ENCODE assay signal across 9 cellular contexts in the genomic region with DNA sequence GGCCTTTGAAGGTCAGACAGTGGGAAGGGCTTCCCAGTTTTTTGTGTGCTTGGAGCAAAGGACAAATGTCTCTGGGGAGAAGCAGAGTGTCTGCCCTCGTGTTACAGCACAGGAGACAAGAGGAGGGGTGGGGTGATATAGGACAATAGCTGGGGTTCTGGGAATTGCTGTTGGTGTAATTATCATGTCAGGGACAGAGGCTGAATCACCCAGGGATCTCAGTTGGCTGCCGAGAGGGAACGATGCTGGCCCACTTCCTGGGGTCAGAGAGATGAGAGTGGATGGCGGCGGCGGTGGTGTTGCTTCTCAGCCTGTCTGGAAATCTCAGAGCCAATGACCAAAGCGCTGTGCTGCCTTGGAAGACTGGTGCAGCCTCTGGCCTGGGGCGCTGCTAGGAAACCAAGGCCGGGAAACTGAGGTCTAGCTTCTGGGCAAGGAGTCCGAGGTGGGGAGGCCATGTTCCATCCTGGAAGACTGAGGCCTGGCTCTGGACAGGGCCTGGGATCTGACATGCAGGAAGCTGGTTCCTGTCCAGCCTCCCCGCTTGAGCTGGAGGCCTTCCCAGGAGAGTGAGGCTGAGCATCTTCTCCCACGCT. TPM values are rescaled to one million over a fixed set of nuclear protein-coding genes. Genes with fewer than 3 reads are reported as not detected.
DNase-seq lines count a peak whose midpoint lies in the region; ATAC-seq lines count a peak whose summit lies in the region.
"Had no signal": no experiment of that assay in that cellular context is flagged by ENCODE, and none has a peak within 500 bp of the region (broad histone marks: within the 10 kb centered on the region; RNA-seq: fewer than 3 reads in every experiment).

No MANE protein-coding gene starts in this region.

- peak overlapping the region; percentile 79 for H3K4me3 Mint-ChIP-seq in stimulated activated naive CD8-positive, alpha-beta T cell treated with anti-CD3 and anti-CD28 coated beads, Interleukin-15, Interleukin-2, amounts not matched to agents 100 ng/mL and 50 ng/mL, for 24 hours

- peaks cover 7% of the 10 kb centered on the region for H3K36me3 Mint-ChIP-seq in stimulated activated naive CD8-positive, alpha-beta T cell treated with anti-CD3 and anti-CD28 coated beads, Interleukin-15, Interleukin-2, amounts not matched to agents 100 ng/mL and 50 ng/mL, for 24 hours (ENCODE audit: low read depth)

- peaks cover 17% of the 10 kb centered on the region for H3K4me1 Mint-ChIP-seq in stimulated activated naive CD8-positive, alpha-beta T cell treated with anti-CD3 and anti-CD28 coated beads, Interleukin-15, Interleukin-2, amounts not matched to agents 100 ng/mL and 50 ng/mL, for 24 hours (ENCODE audit: low read depth)

- H3K9me3 Mint-ChIP-seq in stimulated activated naive CD8-positive, alpha-beta T cell treated with anti-CD3 and anti-CD28 coated beads, Interleukin-15, Interleukin-2, amounts not matched to agents 100 ng/mL and 50 ng/mL, for 24 hours: no peaks in the 10 kb centered on the region

- DNase-seq in stimulated activated naive CD8-positive, alpha-beta T cell treated with anti-CD3 and anti-CD28 coated beads, Interleukin-15, Interleukin-2, amounts not matched to agents 100 U/mL and 50 U/mL, for 24 hours: no peak
- DNase-seq in astrocyte of the hippocampus (ENCODE audit: low read depth, low spot score) (peak; percentile 47), mucosa of gallbladder (ENCODE audit: low spot score) (peak; percentile 41)
- DNase-seq in central memory CD4-positive, alpha-beta T cell: no peak
- DNase-seq: stimulated activated CD4-positive, alpha-beta T cell treated with anti-CD3 and anti-CD28 coated beads, Interleukin-4, amount 100 ng/mL, for 1 hour had no signal

- H3K27ac Mint-ChIP-seq in stimulated activated naive CD8-positive, alpha-beta T cell treated with anti-CD3 and anti-CD28 coated beads, Interleukin-15, Interleukin-2, amounts not matched to agents 100 ng/mL and 50 ng/mL, for 24 hours: peak overlapping the region; percentile 26

- no peak for ATAC-seq in stimulated activated naive CD8-positive, alpha-beta T cell treated with anti-CD3 and anti-CD28 coated beads, Interleukin-15, Interleukin-2, amounts not matched to agents 100 U/mL and 50 U/mL, for 24 hours
- ATAC-seq in GM19452 (IDR thresholded peaks at IDR 0.05; ENCODE audit: unreplicated experiment) (no peak), GM18511 (IDR thresholded peaks at IDR 0.05; ENCODE audit: unreplicated experiment) (no peak), HG02571 (IDR thresholded peaks at IDR 0.05; ENCODE audit: unreplicated experiment) (no peak)

- H3K27me3 Mint-ChIP-seq in stimulated activated naive CD8-positive, alpha-beta T cell treated with anti-CD3 and anti-CD28 coated beads, Interleukin-15, Interleukin-2, amounts not matched to agents 100 ng/mL and 50 ng/mL, for 24 hours: no peaks in the 10 kb centered on the region

RNA-seq across cellular contexts. Expression of gene INAFM1, which starts 1.3 kb away (rescaled TPM):
- total RNA-seq in mucosa of gallbladder: 33.5 TPM

RNA-seq across cellular contexts. Expression of gene CCDC9, which starts 19.6 kb away (rescaled TPM):
- total RNA-seq in mucosa of gallbladder: 32.5 TPM

RNA-seq across cellular contexts. Expression of gene C5AR1, which starts 33.7 kb away (rescaled TPM):
- total RNA-seq in mucosa of gallbladder: 18.7 TPM

RNA-seq across cellular contexts. Expression of gene BBC3, which starts 45.0 kb away (rescaled TPM):
- total RNA-seq in mucosa of gallbladder: 11.2 TPM

RNA-seq across cellular contexts. Expression of gene C5AR2, which starts 56.0 kb away (rescaled TPM):
- 1.6 TPM for total RNA-seq in mucosa of gallbladder

Comparison
In these comparisons a context has a peak if more than half of its experiments do, and no peak if none do; other contexts are left out.
1. DNase-seq: peak in astrocyte of the hippocampus (single experiment) and mucosa of gallbladder (single experiment); none in stimulated activated naive CD8-positive, alpha-beta T cell treated with anti-CD3 and anti-CD28 coated beads, Interleukin-15, Interleukin-2, amounts not matched to agents 100 U/mL and 50 U/mL, for 24 hours (single experiment) and central memory CD4-positive, alpha-beta T cell (single experiment).